In genomic region chr1:23168462-23169218, GRCh38 we compare ENCODE assay signal across 1 cellular context.
TF ChIP-seq lines count a peak whose summit lies in the region.

TSS of gene LUZP1 (minus strand) at chr1:23168856.

TF ChIP-seq in HepG2, 621 proteins besides CTCF, POLR2A, EP300 and RAD21 (continued from another document and continues in another):
- TF ChIP-seq ZXDC (CRISPR knock-in tag; IDR thresholded peaks at IDR 0.05) (no peak), TAF15 (IDR thresholded peaks at IDR 0.05; ENCODE audit: low read depth, low read length, poor library complexity, severe bottlenecking) (no peak), ZNF816 (CRISPR knock-in tag; IDR thresholded peaks at IDR 0.05; ENCODE audit: borderline replicate concordance) (no peak), ZNF709 (CRISPR knock-in tag; IDR thresholded peaks at IDR 0.05) (no peak), MATR3 (CRISPR knock-in tag; IDR thresholded peaks at IDR 0.05) (no peak), AHR (CRISPR knock-in tag; IDR thresholded peaks at IDR 0.05) (no peak), ZBTB7B (CRISPR knock-in tag; IDR thresholded peaks at IDR 0.05) (no peak), ZNF543 (CRISPR knock-in tag; IDR thresholded peaks at IDR 0.05) (0 out of 2 replicates have a peak, but pooled peaks have one; percentile 64), ATRX (CRISPR knock-in tag; IDR thresholded peaks at IDR 0.05; ENCODE audit: borderline replicate concordance) (no peak), ZNF790 (CRISPR knock-in tag; IDR thresholded peaks at IDR 0.05; ENCODE audit: borderline replicate concordance) (no peak), ZFP37 (CRISPR knock-in tag; IDR thresholded peaks at IDR 0.05; ENCODE audit: borderline replicate concordance) (no peak), ZNF282 (IDR thresholded peaks at IDR 0.05; ENCODE audit: partially characterized antibody) (no peak), HMGXB3 (CRISPR knock-in tag; IDR thresholded peaks at IDR 0.05; ENCODE audit: borderline replicate concordance) (no peak), HOXA3 (CRISPR knock-in tag; IDR thresholded peaks at IDR 0.05) (peak; percentile 39; the same call in 1 of the 2 replicates), THRA (CRISPR knock-in tag; IDR thresholded peaks at IDR 0.05; ENCODE audit: borderline replicate concordance) (peak; percentile 34; the same call in 1 of the 2 replicates), GFI1 (CRISPR knock-in tag; IDR thresholded peaks at IDR 0.05; ENCODE audit: borderline replicate concordance) (no peak), ERF (CRISPR knock-in tag; IDR thresholded peaks at IDR 0.05) (no peak), ZBTB7A (CRISPR knock-in tag; IDR thresholded peaks at IDR 0.05) (no peak), SRF (IDR thresholded peaks at IDR 0.05; ENCODE audit: low read depth, low read length) (no peak), KLF13 (CRISPR knock-in tag; IDR thresholded peaks at IDR 0.05) (no peak), RERE (CRISPR knock-in tag; IDR thresholded peaks at IDR 0.05; ENCODE audit: low read depth) (no peak), ZBTB1 (CRISPR knock-in tag; IDR thresholded peaks at IDR 0.05; ENCODE audit: borderline replicate concordance) (no peak), ZNF574 (CRISPR knock-in tag; IDR thresholded peaks at IDR 0.05) (peak; percentile 34; the same call in 1 of the 2 replicates)
- TF ChIP-seq, protein P1, sequence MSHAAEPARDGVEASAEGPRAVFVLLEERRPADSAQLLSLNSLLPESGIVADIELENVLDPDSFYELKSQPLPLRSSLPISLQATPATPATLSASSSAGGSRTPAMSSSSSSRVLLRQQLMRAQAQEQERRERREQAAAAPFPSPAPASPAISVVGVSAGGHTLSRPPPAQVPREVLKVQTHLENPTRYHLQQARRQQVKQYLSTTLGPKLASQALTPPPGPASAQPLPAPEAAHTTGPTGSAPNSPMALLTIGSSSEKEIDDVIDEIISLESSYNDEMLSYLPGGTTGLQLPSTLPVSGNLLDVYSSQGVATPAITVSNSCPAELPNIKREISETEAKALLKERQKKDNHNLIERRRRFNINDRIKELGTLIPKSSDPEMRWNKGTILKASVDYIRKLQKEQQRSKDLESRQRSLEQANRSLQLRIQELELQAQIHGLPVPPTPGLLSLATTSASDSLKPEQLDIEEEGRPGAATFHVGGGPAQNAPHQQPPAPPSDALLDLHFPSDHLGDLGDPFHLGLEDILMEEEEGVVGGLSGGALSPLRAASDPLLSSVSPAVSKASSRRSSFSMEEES (CRISPR knock-in tag; IDR thresholded peaks at IDR 0.05), result no peak
- TF ChIP-seq, protein P2, sequence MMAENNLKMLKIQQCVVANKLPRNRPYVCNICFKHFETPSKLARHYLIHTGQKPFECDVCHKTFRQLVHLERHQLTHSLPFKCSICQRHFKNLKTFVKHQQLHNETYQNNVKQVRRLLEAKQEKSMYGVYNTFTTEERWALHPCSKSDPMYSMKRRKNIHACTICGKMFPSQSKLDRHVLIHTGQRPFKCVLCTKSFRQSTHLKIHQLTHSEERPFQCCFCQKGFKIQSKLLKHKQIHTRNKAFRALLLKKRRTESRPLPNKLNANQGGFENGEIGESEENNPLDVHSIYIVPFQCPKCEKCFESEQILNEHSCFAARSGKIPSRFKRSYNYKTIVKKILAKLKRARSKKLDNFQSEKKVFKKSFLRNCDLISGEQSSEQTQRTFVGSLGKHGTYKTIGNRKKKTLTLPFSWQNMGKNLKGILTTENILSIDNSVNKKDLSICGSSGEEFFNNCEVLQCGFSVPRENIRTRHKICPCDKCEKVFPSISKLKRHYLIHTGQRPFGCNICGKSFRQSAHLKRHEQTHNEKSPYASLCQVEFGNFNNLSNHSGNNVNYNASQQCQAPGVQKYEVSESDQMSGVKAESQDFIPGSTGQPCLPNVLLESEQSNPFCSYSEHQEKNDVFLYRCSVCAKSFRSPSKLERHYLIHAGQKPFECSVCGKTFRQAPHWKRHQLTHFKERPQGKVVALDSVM (CRISPR knock-in tag; IDR thresholded peaks at IDR 0.05), result peak; percentile 34; the same call in 1 of the 2 replicates
- TF ChIP-seq, protein P3, sequence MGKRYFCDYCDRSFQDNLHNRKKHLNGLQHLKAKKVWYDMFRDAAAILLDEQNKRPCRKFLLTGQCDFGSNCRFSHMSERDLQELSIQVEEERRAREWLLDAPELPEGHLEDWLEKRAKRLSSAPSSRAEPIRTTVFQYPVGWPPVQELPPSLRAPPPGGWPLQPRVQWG (CRISPR knock-in tag; IDR thresholded peaks at IDR 0.05; ENCODE audit: borderline replicate concordance, low read depth), result no peak
- TF ChIP-seq, protein P4, sequence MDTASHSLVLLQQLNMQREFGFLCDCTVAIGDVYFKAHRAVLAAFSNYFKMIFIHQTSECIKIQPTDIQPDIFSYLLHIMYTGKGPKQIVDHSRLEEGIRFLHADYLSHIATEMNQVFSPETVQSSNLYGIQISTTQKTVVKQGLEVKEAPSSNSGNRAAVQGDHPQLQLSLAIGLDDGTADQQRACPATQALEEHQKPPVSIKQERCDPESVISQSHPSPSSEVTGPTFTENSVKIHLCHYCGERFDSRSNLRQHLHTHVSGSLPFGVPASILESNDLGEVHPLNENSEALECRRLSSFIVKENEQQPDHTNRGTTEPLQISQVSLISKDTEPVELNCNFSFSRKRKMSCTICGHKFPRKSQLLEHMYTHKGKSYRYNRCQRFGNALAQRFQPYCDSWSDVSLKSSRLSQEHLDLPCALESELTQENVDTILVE (CRISPR knock-in tag; IDR thresholded peaks at IDR 0.05), result no peak
- TF ChIP-seq, protein P5, sequence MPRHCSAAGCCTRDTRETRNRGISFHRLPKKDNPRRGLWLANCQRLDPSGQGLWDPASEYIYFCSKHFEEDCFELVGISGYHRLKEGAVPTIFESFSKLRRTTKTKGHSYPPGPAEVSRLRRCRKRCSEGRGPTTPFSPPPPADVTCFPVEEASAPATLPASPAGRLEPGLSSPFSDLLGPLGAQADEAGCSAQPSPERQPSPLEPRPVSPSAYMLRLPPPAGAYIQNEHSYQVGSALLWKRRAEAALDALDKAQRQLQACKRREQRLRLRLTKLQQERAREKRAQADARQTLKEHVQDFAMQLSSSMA (CRISPR knock-in tag; IDR thresholded peaks at IDR 0.05), result no peak
